ENCODE assay signal across 8 cellular contexts in the genomic region with DNA sequence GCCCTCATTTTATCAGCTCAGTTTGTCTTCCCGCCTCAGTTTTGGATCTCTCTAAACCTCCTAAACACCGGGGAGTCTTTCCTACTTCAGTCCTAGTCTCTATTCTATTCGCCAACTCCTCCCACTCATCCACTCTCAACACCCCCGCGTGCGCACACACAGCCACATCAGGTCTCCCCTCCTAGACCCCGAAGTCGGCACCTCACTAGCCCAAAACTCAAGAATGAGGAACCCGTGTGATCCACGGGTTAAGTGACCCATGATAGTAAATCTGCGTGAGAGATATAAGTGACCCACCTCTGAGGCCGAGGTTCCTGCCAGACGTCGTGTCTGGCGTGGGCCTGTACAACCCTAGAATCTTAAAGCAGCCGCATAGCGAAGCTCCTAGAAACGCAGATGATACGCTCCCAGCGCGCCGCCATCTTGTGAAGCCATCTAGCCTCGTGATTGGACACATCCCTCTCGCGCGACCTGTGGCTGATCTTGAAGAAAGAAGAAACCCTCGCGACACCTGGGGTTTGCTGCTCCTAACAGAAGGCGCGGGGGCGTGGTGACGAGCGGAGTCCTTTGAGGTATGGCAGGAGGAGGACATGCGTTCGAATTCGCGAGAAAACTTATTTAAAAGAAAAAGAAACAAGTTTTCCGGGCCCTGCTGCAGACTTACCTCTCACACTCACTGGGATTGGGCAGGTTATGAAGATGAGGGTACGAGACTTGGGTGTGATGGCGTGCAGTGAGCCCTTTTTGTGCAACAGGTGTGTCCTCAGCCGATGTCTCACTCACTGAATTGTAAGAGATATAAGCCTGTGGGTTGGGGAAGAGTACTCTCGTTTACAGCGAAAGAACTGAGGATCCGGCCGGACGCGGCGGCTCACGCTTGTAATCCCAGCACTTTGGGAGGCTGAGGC. TPM values are rescaled to one million over a fixed set of nuclear protein-coding genes. Genes with fewer than 3 reads are reported as not detected.
DNase-seq lines count a peak whose midpoint lies in the region; ATAC-seq and TF ChIP-seq lines count a peak whose summit lies in the region.

TSS of gene METTL16 (minus strand) at position 427 of the 908 bp plus-strand sequence. CDS start 9,557 bp downstream, outside the sequence.

- peaks cover 0 to 5% of the 10 kb centered on the region in 2 donors for H3K36me3 ChIP-seq in gastroesophageal sphincter
- H3K36me3 ChIP-seq in neutrophil: no peaks in the 10 kb centered on the region

- TF ChIP-seq EP300 in gastroesophageal sphincter (IDR thresholded peaks at IDR 0.05): no peak

- peaks cover 5 to 47% (median 10%) of the 10 kb centered on the region in 3 donors for H3K4me1 ChIP-seq in gastroesophageal sphincter
- peaks cover 17 to 23% of the 10 kb centered on the region in 2 experiments for H3K4me1 ChIP-seq in neutrophil (ENCODE audit: control insufficient read depth in 1 of 2, insufficient read depth in 1 of 2, low read depth in 1 of 2, low read length in 1 of 2)

- H3K27me3 Mint-ChIP-seq in HFFc6 (ENCODE audit: insufficient read depth): no peaks in the 10 kb centered on the region

- TF ChIP-seq POLR2A in gastroesophageal sphincter (IDR thresholded peaks at IDR 0.05): peak; percentile 43 to 63

- WGBS in gastroesophageal sphincter (ENCODE audit: low coverage in 1 of 2), 2 donors: 1 to 2% methylated on average over 15 to 45 of the region's 49 CpGs

- H3K4me1 Mint-ChIP-seq in HFFc6 (ENCODE audit: low read depth): peaks cover 10% of the 10 kb centered on the region; the same call in 1 of the 2 replicates

- peak within 1 kb of the TSS; percentile 72 to 95 for H3K4me3 ChIP-seq in gastroesophageal sphincter
- H3K4me3 ChIP-seq in neutrophil (ENCODE audit: low read depth in 1 of 2, low read length in 1 of 2): peak within 1 kb of the TSS; percentile 79 to 93

- H3K27ac ChIP-seq in gastroesophageal sphincter: peak within 1 kb of the TSS; percentile 90 to 97 (median 90)
- H3K27ac ChIP-seq in neutrophil: peak within 1 kb of the TSS; percentile 65
- H3K27ac ChIP-seq in substantia nigra (ENCODE audit: low read depth, low read length, poor library complexity, severe bottlenecking): peak within 1 kb of the TSS; percentile 93

- in situ Hi-C loops in SK-MEL-5 (cut with HindIII; ENCODE audit: low pct_unique_long_range_greater_than_20kb, low sequenced_read_pairs): no loop called here

- peaks cover 8% of the 10 kb centered on the region; the same call in 1 of the 2 replicates for H3K36me3 Mint-ChIP-seq in HFFc6 (ENCODE audit: low read depth)

- ATAC-seq in gastroesophageal sphincter: peak; percentile 100

- H3K4me3 Mint-ChIP-seq in HFFc6: no peak within 1 kb of the TSS

- H3K9me3 ChIP-seq in gastroesophageal sphincter (no peaks in the 10 kb centered on the region), neutrophil (no peaks in the 10 kb centered on the region)

- no peaks in the 10 kb centered on the region for H3K27me3 ChIP-seq in gastroesophageal sphincter
- H3K27me3 ChIP-seq in neutrophil: no peaks in the 10 kb centered on the region

- H3K9me3 Mint-ChIP-seq in HFFc6: no peaks in the 10 kb centered on the region

- peak; percentile 97 for DNase-seq in GM04504 (ENCODE audit: low read depth)
- DNase-seq in HFFc6: peak; percentile 98
- peak; percentile 96 for DNase-seq in NAMALWA (ENCODE audit: low spot score)
- DNase-seq in SK-MEL-5 (ENCODE audit: low read depth, low spot score): peak; percentile 99
- DNase-seq in activated naive CD4-positive, alpha-beta T cell (lab: John Stamatoyannopoulos, UW): peak; percentile 81 to 95 (median 92)
- peak; percentile 38 to 95 (median 87) for DNase-seq in substantia nigra (lab: John Stamatoyannopoulos, UW)

- H3K27ac Mint-ChIP-seq in HFFc6: no peak within 1 kb of the TSS

- TF ChIP-seq CTCF in HFFc6 (IDR thresholded peaks at IDR 0.05) (no peak), gastroesophageal sphincter (IDR thresholded peaks at IDR 0.05) (no peak), neutrophil (IDR thresholded peaks at IDR 0.05) (peak; percentile 12)

RNA-seq across cellular contexts. Expression of gene METTL16, which starts in this region (rescaled TPM):
- 10 to 100 TPM; 21.7 to 25.7 (median 24.1) TPM for total RNA-seq in HFFc6 (2021; fragmentation: NEBNext Ultra II Directional; extraction: Animal tissue kit (Norgen Biotek cat#: 25700))
- total RNA-seq in SK-MEL-5 (2014; rRNA removed; shearing (Covaris generic)): 31.8 and 32.4 TPM in 2 replicates
- 31.5 and 35.9 TPM in 2 replicates for polyA plus RNA-seq in SK-MEL-5 (2015; cell fraction: cytosol; rRNA removed)
- 39.5 and 59.6 TPM in 2 replicates for polyA plus RNA-seq in SK-MEL-5 (2015; cell fraction: nucleus; rRNA removed)
- 10 to 100 TPM; 30.7 to 68.0 (median 58.7) TPM for total RNA-seq in gastroesophageal sphincter

Comparison
In these comparisons a context has a peak if more than half of its experiments do, and no peak if none do; other contexts are left out.
1. Peak in every context shown above with its lines: DNase-seq, ATAC-seq, H3K4me3 ChIP-seq and H3K27ac ChIP-seq.